Comparison of ENCODE assay signal across 28 cellular contexts in genomic region chr7:133554330-133554729, GRCh38.
"Had no signal": no experiment of that assay in that cellular context is flagged by ENCODE, and none has a peak within 500 bp of the region (broad histone marks: within the 10 kb centered on the region; RNA-seq: fewer than 3 reads in every experiment).

No MANE protein-coding gene starts in this region.

- H3K4me1 ChIP-seq: stomach, suprapubic skin, testis, thyroid gland, tibial nerve, transverse colon, upper lobe of right lung, uterus, vagina had no signal

- H3K9me3 ChIP-seq: stomach, suprapubic skin, testis, thoracic aorta, thyroid gland, tibial artery, tibial nerve, transverse colon, upper lobe of left lung, upper lobe of right lung, uterus, vagina had no signal

- H3K4me1 Mint-ChIP-seq: stimulated activated effector memory CD8-positive, alpha-beta T cell treated with anti-CD3 and anti-CD28 coated beads, Interleukin-12 subunit alpha, Interleukin-12 subunit beta, amount 100 ng/mL, for 72 hours; stimulated activated naive CD8-positive, alpha-beta T cell treated with anti-CD3 and anti-CD28 coated beads, Interleukin-15, amount 100 ng/mL, for 72 hours had no signal

- H3K9me3 Mint-ChIP-seq: stimulated activated effector memory CD8-positive, alpha-beta T cell treated with anti-CD3 and anti-CD28 coated beads, Interleukin-12 subunit alpha, Interleukin-12 subunit beta, amount 100 ng/mL, for 72 hours; stimulated activated memory B cell treated with anti-CD40 and anti-IgM and Interleukin-4, amounts not matched to agents 10 μg/mL and 1 μg/mL and 100 μg/mL, for 72 hours; stimulated activated naive B cell treated with anti-CD40 and anti-IgM and Interleukin-4, amounts not matched to agents 10 μg/mL and 1 μg/mL and 100 μg/mL, for 72 hours; stimulated activated naive CD8-positive, alpha-beta T cell treated with anti-CD3 and anti-CD28 coated beads, Interleukin-15, amount 100 ng/mL, for 72 hours; stimulated activated naive CD8-positive, alpha-beta T cell treated with anti-CD3 and anti-CD28 coated beads, Interleukin-15, Interleukin-2, amounts not matched to agents 100 ng/mL and 50 ng/mL, for 24 hours; type B pancreatic cell had no signal

- H3K36me3 Mint-ChIP-seq: stimulated activated effector memory CD8-positive, alpha-beta T cell treated with anti-CD3 and anti-CD28 coated beads, Interleukin-12 subunit alpha, Interleukin-12 subunit beta, amount 100 ng/mL, for 72 hours; stimulated activated memory B cell treated with anti-CD40 and anti-IgM and Interleukin-4, amounts not matched to agents 10 μg/mL and 1 μg/mL and 100 μg/mL, for 72 hours; type B pancreatic cell had no signal

- H3K27ac Mint-ChIP-seq: stimulated activated effector memory CD8-positive, alpha-beta T cell treated with anti-CD3 and anti-CD28 coated beads, Interleukin-12 subunit alpha, Interleukin-12 subunit beta, amount 100 ng/mL, for 72 hours; stimulated activated memory B cell treated with anti-CD40 and anti-IgM and Interleukin-4, amounts not matched to agents 10 μg/mL and 1 μg/mL and 100 μg/mL, for 72 hours; stimulated activated naive B cell treated with anti-CD40 and anti-IgM and Interleukin-4, amounts not matched to agents 10 μg/mL and 1 μg/mL and 100 μg/mL, for 72 hours; stimulated activated naive CD8-positive, alpha-beta T cell treated with anti-CD3 and anti-CD28 coated beads, Interleukin-15, amount 100 ng/mL, for 72 hours; stimulated activated naive CD8-positive, alpha-beta T cell treated with anti-CD3 and anti-CD28 coated beads, Interleukin-15, Interleukin-2, amounts not matched to agents 100 ng/mL and 50 ng/mL, for 24 hours; type B pancreatic cell had no signal

- H3K36me3 ChIP-seq: stomach, suprapubic skin, thoracic aorta, thyroid gland, tibial artery, tibial nerve, transverse colon, upper lobe of left lung, upper lobe of right lung, uterus, vagina had no signal

- DNase-seq: stimulated activated CD4-positive, alpha-beta T cell treated with anti-CD3 and anti-CD28 coated beads, Interleukin-2, amount 100 ng/mL, for 48 hours; stimulated activated CD4-positive, alpha-beta T cell treated with anti-CD3 and anti-CD28 coated beads, Interleukin-4, amount 100 ng/mL, for 1 hour; stimulated activated CD4-positive, alpha-beta T cell treated with anti-CD3 and anti-CD28 coated beads, Interleukin-4, amount 100 ng/mL, for 24 hours; stimulated activated CD4-positive, alpha-beta T cell treated with anti-CD3 and anti-CD28 coated beads, Interleukin-4, amount 100 ng/mL, for 4 hours; stimulated activated CD8-positive, alpha-beta memory T cell treated with anti-CD3 and anti-CD28 coated beads, Interleukin-4, amount 100 ng/mL, for 48 hours; stimulated activated naive B cell treated with anti-CD40 and anti-IgM and Interleukin-4, amounts not matched to agents 10 μg/mL and 1 μg/mL and 100 μg/mL, for 72 hours; stimulated activated naive CD4-positive, alpha-beta T cell; stimulated activated naive CD4-positive, alpha-beta T cell treated with Interleukin-2 at 50 U/mL for 16 hours; stimulated activated naive CD8-positive, alpha-beta T cell treated with anti-CD3 and anti-CD28 coated beads, Interleukin-15, amount 100 ng/mL, for 72 hours; stimulated activated naive CD8-positive, alpha-beta T cell treated with anti-CD3 and anti-CD28 coated beads, Interleukin-15, Interleukin-2, amounts not matched to agents 100 U/mL and 50 U/mL, for 24 hours; stomach; substantia nigra; testis; thyroid gland; tibial artery; transverse colon; trophoblast cell; upper lobe of left lung; upper lobe of right lung; uterus had no signal

- H3K27ac ChIP-seq: stomach, suprapubic skin, testis, thoracic aorta, thyroid gland, tibial artery, tibial nerve, transverse colon, upper lobe of left lung, upper lobe of right lung, uterus, vagina had no signal

- H3K4me3 Mint-ChIP-seq: stimulated activated effector memory CD8-positive, alpha-beta T cell treated with anti-CD3 and anti-CD28 coated beads, Interleukin-12 subunit alpha, Interleukin-12 subunit beta, amount 100 ng/mL, for 72 hours; stimulated activated memory B cell treated with anti-CD40 and anti-IgM and Interleukin-4, amounts not matched to agents 10 μg/mL and 1 μg/mL and 100 μg/mL, for 72 hours; stimulated activated naive B cell treated with anti-CD40 and anti-IgM and Interleukin-4, amounts not matched to agents 10 μg/mL and 1 μg/mL and 100 μg/mL, for 72 hours; stimulated activated naive CD8-positive, alpha-beta T cell treated with anti-CD3 and anti-CD28 coated beads, Interleukin-15, amount 100 ng/mL, for 72 hours; stimulated activated naive CD8-positive, alpha-beta T cell treated with anti-CD3 and anti-CD28 coated beads, Interleukin-15, Interleukin-2, amounts not matched to agents 100 ng/mL and 50 ng/mL, for 24 hours; type B pancreatic cell had no signal

- ATAC-seq: stimulated activated effector memory CD8-positive, alpha-beta T cell treated with anti-CD3 and anti-CD28 coated beads, Interleukin-12 subunit alpha, Interleukin-12 subunit beta, amount 100 ng/mL, for 72 hours; stimulated activated memory B cell treated with anti-CD40 and anti-IgM and Interleukin-4, amounts not matched to agents 10 μg/mL and 1 μg/mL and 100 μg/mL, for 72 hours; stimulated activated naive B cell treated with anti-CD40 and anti-IgM and Interleukin-4, amounts not matched to agents 10 μg/mL and 1 μg/mL and 100 μg/mL, for 72 hours; stimulated activated naive CD8-positive, alpha-beta T cell treated with anti-CD3 and anti-CD28 coated beads, Interleukin-15, amount 100 ng/mL, for 72 hours; stimulated activated naive CD8-positive, alpha-beta T cell treated with anti-CD3 and anti-CD28 coated beads, Interleukin-15, Interleukin-2, amounts not matched to agents 100 U/mL and 50 U/mL, for 24 hours; upper lobe of right lung had no signal

- H3K27me3 ChIP-seq: stomach, suprapubic skin, testis, thyroid gland, tibial artery, tibial nerve, transverse colon, upper lobe of left lung, upper lobe of right lung, uterus, vagina had no signal

- H3K4me3 ChIP-seq: stomach, suprapubic skin, testis, thoracic aorta, thyroid gland, tibial artery, tibial nerve, transverse colon, upper lobe of left lung, upper lobe of right lung, uterus, vagina had no signal

- H3K27me3 Mint-ChIP-seq: stimulated activated memory B cell treated with anti-CD40 and anti-IgM and Interleukin-4, amounts not matched to agents 10 μg/mL and 1 μg/mL and 100 μg/mL, for 72 hours; stimulated activated naive B cell treated with anti-CD40 and anti-IgM and Interleukin-4, amounts not matched to agents 10 μg/mL and 1 μg/mL and 100 μg/mL, for 72 hours; stimulated activated naive CD8-positive, alpha-beta T cell treated with anti-CD3 and anti-CD28 coated beads, Interleukin-15, amount 100 ng/mL, for 72 hours; stimulated activated naive CD8-positive, alpha-beta T cell treated with anti-CD3 and anti-CD28 coated beads, Interleukin-15, Interleukin-2, amounts not matched to agents 100 ng/mL and 50 ng/mL, for 24 hours; type B pancreatic cell had no signal
